ENCODE assay signal across 8 cellular contexts in genomic region chr19:584240-585001, GRCh38. TPM values are rescaled to one million over a fixed set of nuclear protein-coding genes. Genes with fewer than 3 reads are reported as not detected.
DNase-seq lines count a peak whose midpoint lies in the region; ATAC-seq and TF ChIP-seq lines count a peak whose summit lies in the region.

No MANE protein-coding gene starts in this region.

- peaks cover 0 to 4% of the 10 kb centered on the region in 2 donors for H3K4me1 ChIP-seq in uterus

- H3K27ac ChIP-seq in uterus, result no peak overlapping the region

- H3K9me3 ChIP-seq in uterus, result no peaks in the 10 kb centered on the region

- ATAC-seq in GM18867 (IDR thresholded peaks at IDR 0.05; ENCODE audit: unreplicated experiment), result no peak

- TF ChIP-seq CTCF in GM12864 (IDR thresholded peaks at IDR 0.05; ENCODE audit: low read depth, low read length, missing control alignments) (peak; percentile 96), neural crest cell (conservative IDR thresholded peaks at IDR 0.05) (peak; percentile 90), uterus (IDR thresholded peaks at IDR 0.05) (peak; percentile 52 to 72 (median 66))

- no peaks in the 10 kb centered on the region for H3K36me3 Mint-ChIP-seq in neural crest cell (ENCODE audit: low read depth)

- H3K36me3 ChIP-seq in uterus, result no peaks in the 10 kb centered on the region

- H3K27me3 ChIP-seq in uterus, result peaks cover 0 to 15% of the 10 kb centered on the region in 2 donors

- intact Hi-C loops in uterus (cut with DNase I; ENCODE audit: low total_unique reads), result no loop called here

- H3K4me3 ChIP-seq in GM12864 (ENCODE audit: low read depth, low read length) (no peak overlapping the region), uterus (no peak overlapping the region)

- peak overlapping the region; percentile 59 for H3K4me3 Mint-ChIP-seq in neural crest cell

- TF ChIP-seq POLR2A in uterus (IDR thresholded peaks at IDR 0.05), result no peak

- no peak overlapping the region for H3K27ac Mint-ChIP-seq in neural crest cell (ENCODE audit: unreplicated experiment)

- no peaks in the 10 kb centered on the region for H3K9me3 Mint-ChIP-seq in neural crest cell

- H3K4me1 Mint-ChIP-seq in neural crest cell, result peaks cover 8% of the 10 kb centered on the region

- peaks cover 37% of the 10 kb centered on the region for H3K27me3 Mint-ChIP-seq in neural crest cell (ENCODE audit: low read depth)

- DNase-seq in GM12864 (ENCODE audit: low read depth), result no peak
- DNase-seq in NCI-H1048 (lab: John Stamatoyannopoulos, UW), result peak; percentile 27
- peak; percentile 89 for DNase-seq in activated CD8-positive, alpha-beta memory T cell treated with anti-CD3 and anti-CD28 coated beads, Interleukin-2, amount 50 U/mL, for 48 hours
- peak; percentile 55 for DNase-seq in epidermal melanocyte (ENCODE audit: insufficient read length, low spot score)
- peak; percentile 80 for DNase-seq in neural crest cell (ENCODE audit: low read depth, low spot score)
- peak in 1 of 2 donors; percentile 45 for DNase-seq in uterus
- DNase-seq in DMS153 treated with DMSO at 0.1 percent for 48 hours (lab: John Stamatoyannopoulos, UW; ENCODE audit: unreplicated experiment), result no peak

RNA-seq across cellular contexts. Expression of gene HCN2, which starts 5.3 kb away (rescaled TPM):
- total RNA-seq in neural crest cell, result 0.71 and 0.84 TPM in 2 replicates
- total RNA-seq in uterus, result under 1 TPM in 1 of 4 donors, not detected in 3; 0.83 TPM

RNA-seq across cellular contexts. Expression of gene BSG, which starts 12.0 kb away (rescaled TPM):
- total RNA-seq in neural crest cell (564 and 613 TPM in 2 replicates), uterus (100 to 1,000 TPM; 211 to 305 (median 280) TPM)

RNA-seq across cellular contexts. Expression of gene GZMM, which starts 40.6 kb away (rescaled TPM):
- total RNA-seq in neural crest cell (not detected in 2 replicates), uterus (1 to 10 TPM in 1 of 4 donors, under 1 TPM in 1, not detected in 2; 0.62 to 1.6 TPM)

RNA-seq across cellular contexts. Expression of gene POLRMT, which starts 48.9 kb away (rescaled TPM):
- total RNA-seq in neural crest cell (69.7 and 71.1 TPM in 2 replicates), uterus (10 to 100 TPM; 10.5 to 42.0 (median 24.1) TPM)

RNA-seq across cellular contexts. Expression of gene CDC34, which starts 52.9 kb away (rescaled TPM):
- total RNA-seq in neural crest cell (106 and 111 TPM in 2 replicates), uterus (100 to 1,000 TPM in 2 of 4 donors, 10 to 100 TPM in 2; 44.4 to 459 (median 101) TPM)

Comparison
In these comparisons a context has a peak if more than half of its experiments do, and no peak if none do; other contexts are left out.
1. DNase-seq: peak in NCI-H1048 (single experiment), activated CD8-positive, alpha-beta memory T cell treated with anti-CD3 and anti-CD28 coated beads, Interleukin-2, amount 50 U/mL, for 48 hours (single experiment), epidermal melanocyte (single experiment) and neural crest cell (single experiment); none in GM12864 (single experiment) and DMS153 treated with DMSO at 0.1 percent for 48 hours (single experiment).
2. Peak in every context shown above with its lines, with median percentiles within 50 percentile points of each other: CTCF ChIP-seq.